Comparison of ENCODE assay signal across 13 cellular contexts in the genomic region with DNA sequence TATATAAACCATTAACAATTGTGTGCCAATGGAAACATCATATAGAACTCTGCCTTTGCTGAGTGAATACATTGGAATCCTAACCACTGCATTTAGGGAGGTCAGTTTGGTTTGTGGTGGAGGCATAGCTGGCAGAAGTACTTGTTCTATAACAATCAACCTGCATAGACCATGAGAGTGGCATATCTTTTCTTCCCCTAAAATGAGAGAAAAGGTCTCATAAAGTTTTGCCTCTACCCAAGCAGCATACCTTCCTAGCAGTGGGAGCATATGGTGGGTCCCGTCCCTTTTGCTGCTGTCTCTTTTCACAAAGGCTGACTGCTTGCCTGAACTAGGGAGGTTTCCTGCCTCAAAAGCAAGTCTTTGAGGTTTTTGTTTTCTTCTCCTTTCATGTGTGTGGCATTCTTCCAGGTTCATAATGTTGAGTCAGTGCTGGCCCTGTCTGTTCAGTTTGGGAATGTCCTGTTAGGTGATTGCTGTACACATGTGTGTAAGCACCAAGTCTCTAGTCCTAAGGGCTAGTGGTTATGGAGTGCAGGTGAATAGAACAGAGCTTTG.
DNase-seq lines count a peak whose midpoint lies in the region; TF ChIP-seq lines count a peak whose summit lies in the region.
"Had no signal": no experiment of that assay in that cellular context is flagged by ENCODE, and none has a peak within 500 bp of the region (broad histone marks: within the 10 kb centered on the region; RNA-seq: fewer than 3 reads in every experiment).

No MANE protein-coding gene starts in this region.

- no peak overlapping the region for H3K27ac ChIP-seq in CD8-positive, alpha-beta memory T cell (ENCODE audit: low read depth, low read length)
- H3K27ac ChIP-seq in ovary = no peak overlapping the region
- H3K27ac ChIP-seq in neuronal stem cell (replicated peaks; ENCODE audit: low read length) = no peak overlapping the region
- H3K27ac ChIP-seq in Peyer's patch = no peak overlapping the region
- H3K27ac ChIP-seq: SK-N-MC had no signal

- no peak overlapping the region for H2BK5ac ChIP-seq in neuronal stem cell (ENCODE audit: low read length)

- H2AFZ ChIP-seq in neuronal stem cell (ENCODE audit: low read length) = no peak overlapping the region

- H3K4ac ChIP-seq in neuronal stem cell (ENCODE audit: low read length) = no peak overlapping the region

- H3K9me3 ChIP-seq in CD8-positive, alpha-beta memory T cell (ENCODE audit: low read length) = no peaks in the 10 kb centered on the region
- H3K9me3 ChIP-seq in ovary (no peaks in the 10 kb centered on the region), neuronal stem cell (replicated peaks in 1 of 2; ENCODE audit: control insufficient read depth in 2 of 2, insufficient read depth in 1 of 2, low read depth in 1 of 2, low read length in 2 of 2) (no peaks in the 10 kb centered on the region), Peyer's patch (no peaks in the 10 kb centered on the region)

- H3K4me2 ChIP-seq in neuronal stem cell (ENCODE audit: insufficient read depth, low read length, poor library complexity, severe bottlenecking) = no peak overlapping the region

- no peak overlapping the region for H2BK15ac ChIP-seq in neuronal stem cell (ENCODE audit: low read length)

- no peak overlapping the region for H2BK120ac ChIP-seq in neuronal stem cell (ENCODE audit: low read depth, low read length)

- DNase-seq in CD8-positive, alpha-beta memory T cell = no peak
- DNase-seq in Kasumi-1 (lab: John Stamatoyannopoulos, UW) (peak; percentile 34 to 49), amniotic epithelial cell (ENCODE audit: low read depth) (peak; percentile 89), islet precursor cell (peak; percentile 69), ovary (no peak), neuronal stem cell (ENCODE audit: low spot score) (no peak), Peyer's patch (no peak), activated gamma-delta T cell (lab: John Stamatoyannopoulos, UW) (no peak)
- DNase-seq: activated T-cell treated with anti-CD3 and anti-CD28 coated beads, Interleukin-2, amount 50 U/mL, for 1 hour; left ventricle myocardium superior; NCI-H2029 treated with DMSO at 0.1 percent for 48 hours had no signal

- H3K36me3 Mint-ChIP-seq in CD8-positive, alpha-beta memory T cell = peaks cover 17 to 30% (median 22%) of the 10 kb centered on the region in 3 donors

- no peaks in the 10 kb centered on the region for H3K27me3 ChIP-seq in CD8-positive, alpha-beta memory T cell (ENCODE audit: insufficient read depth, low read length, poor library complexity, severe bottlenecking)
- H3K27me3 ChIP-seq in ovary = no peaks in the 10 kb centered on the region
- H3K27me3 ChIP-seq in neuronal stem cell (ENCODE audit: control insufficient read depth in 3 of 3, insufficient read depth in 3 of 3, low read depth in 1 of 3, low read length in 3 of 3) = no peaks in the 10 kb centered on the region
- H3K27me3 ChIP-seq in Peyer's patch = no peaks in the 10 kb centered on the region

- TF ChIP-seq EP300 in ovary (IDR thresholded peaks at IDR 0.05) = no peak

- H3K4me3 ChIP-seq in CD8-positive, alpha-beta memory T cell (ENCODE audit: low read length) = no peak overlapping the region
- H3K4me3 ChIP-seq in ovary (no peak overlapping the region), neuronal stem cell (ENCODE audit: low read length in 2 of 2) (no peak overlapping the region), Peyer's patch (no peak overlapping the region)
- H3K4me3 ChIP-seq: SK-N-MC had no signal

- H2AK5ac ChIP-seq in neuronal stem cell (ENCODE audit: low read depth, low read length) = no peak overlapping the region

- no peak overlapping the region for H3K23ac ChIP-seq in neuronal stem cell (ENCODE audit: low read depth, low read length, poor library complexity)

- no peak overlapping the region for H3K18ac ChIP-seq in neuronal stem cell (ENCODE audit: low read length)

- no peak for TF ChIP-seq CTCF in ovary (IDR thresholded peaks at IDR 0.05)
- TF ChIP-seq CTCF in Peyer's patch (IDR thresholded peaks at IDR 0.05) = no peak

- TF ChIP-seq POLR2A in ovary (IDR thresholded peaks at IDR 0.05) (no peak), Peyer's patch (IDR thresholded peaks at IDR 0.05) (no peak)

- CTCF ChIA-PET in CD8-positive, alpha-beta memory T cell (lab: Charles Lee) = interaction anchor here (1.7 kb wide), 1 partner anchor 10 kb away, joined by 4 read pairs; no protein-coding TSS in a partner anchor

- H4K91ac ChIP-seq in neuronal stem cell (ENCODE audit: low read depth, low read length, poor library complexity) = no peak overlapping the region

- H3K27me3 Mint-ChIP-seq in CD8-positive, alpha-beta memory T cell = no peaks in the 10 kb centered on the region
- H3K27me3 Mint-ChIP-seq: stimulated activated naive CD8-positive, alpha-beta T cell treated with anti-CD3 and anti-CD28 coated beads, Interleukin-15, Interleukin-2, amounts not matched to agents 100 ng/mL and 50 ng/mL, for 24 hours had no signal

- no peaks in the 10 kb centered on the region for H3K9me3 Mint-ChIP-seq in CD8-positive, alpha-beta memory T cell
- H3K9me3 Mint-ChIP-seq: stimulated activated naive CD8-positive, alpha-beta T cell treated with anti-CD3 and anti-CD28 coated beads, Interleukin-15, Interleukin-2, amounts not matched to agents 100 ng/mL and 50 ng/mL, for 24 hours had no signal

- peaks cover 61 to 92% (median 76%) of the 10 kb centered on the region in 3 donors for H3K4me1 Mint-ChIP-seq in CD8-positive, alpha-beta memory T cell

- no peak overlapping the region for H4K8ac ChIP-seq in neuronal stem cell (ENCODE audit: low read depth, low read length)

- no peak overlapping the region for H3K14ac ChIP-seq in neuronal stem cell (ENCODE audit: low read length)

- H3K27ac Mint-ChIP-seq in CD8-positive, alpha-beta memory T cell = peak overlapping the region in 7 of 8 donors; percentile 17 to 92 (median 77)

- H3K36me3 ChIP-seq in CD8-positive, alpha-beta memory T cell (ENCODE audit: insufficient read depth, low read length) = no peaks in the 10 kb centered on the region
- H3K36me3 ChIP-seq in ovary = no peaks in the 10 kb centered on the region
- H3K36me3 ChIP-seq in neuronal stem cell (replicated peaks in 1 of 2; ENCODE audit: control insufficient read depth in 2 of 2, insufficient read depth in 2 of 2, low read length in 2 of 2) = peaks cover 0 to 100% of the 10 kb centered on the region in 2 donors
- no peaks in the 10 kb centered on the region for H3K36me3 ChIP-seq in Peyer's patch

- H3K9ac ChIP-seq in neuronal stem cell (ENCODE audit: low read depth, low read length, poor library complexity) = no peak overlapping the region

- WGBS in ovary, 3 donors = 52 to 59% (median 55%) methylated on average over 1 of the region's 1 CpG
- WGBS in neuronal stem cell (ENCODE audit: extremely low coverage in 2 of 2, insufficient read length in 2 of 2, insufficient replicate concordance in 1 of 2), 2 donors = no CpG with 5 or more reads among the region's 1 CpG

- H2BK12ac ChIP-seq in neuronal stem cell (ENCODE audit: low read length) = no peak overlapping the region

- no peaks in the 10 kb centered on the region for H3K79me1 ChIP-seq in neuronal stem cell (ENCODE audit: low read depth, low read length)

- peaks cover 34% of the 10 kb centered on the region for H3K4me1 ChIP-seq in CD8-positive, alpha-beta memory T cell (ENCODE audit: insufficient read depth, low read length)
- peaks cover 1% of the 10 kb centered on the region for H3K4me1 ChIP-seq in ovary (ENCODE audit: insufficient read depth)
- no peaks in the 10 kb centered on the region for H3K4me1 ChIP-seq in neuronal stem cell (ENCODE audit: control insufficient read depth in 2 of 2, insufficient read depth in 1 of 2, low read depth in 1 of 2, low read length in 2 of 2)
- H3K4me1 ChIP-seq in Peyer's patch = peaks cover 0 to 5% (median 0%) of the 10 kb centered on the region in 4 donors

- intact Hi-C loops in ovary (cut with DNase I) = no loop called here

- POLR2A ChIA-PET in CD8-positive, alpha-beta memory T cell (lab: Charles Lee) = interaction anchor here (0.6 kb wide), 1 partner anchor 143 kb away, joined by 7 read pairs; no protein-coding TSS in a partner anchor

- H3K4me3 Mint-ChIP-seq in CD8-positive, alpha-beta memory T cell = peak overlapping the region in 4 of 7 donors; percentile 4 to 78 (median 48)
- H3K4me3 Mint-ChIP-seq: stimulated activated naive CD8-positive, alpha-beta T cell treated with anti-CD3 and anti-CD28 coated beads, Interleukin-15, Interleukin-2, amounts not matched to agents 100 ng/mL and 50 ng/mL, for 24 hours had no signal

Comparison
In these comparisons a context has a peak if more than half of its experiments do, and no peak if none do; other contexts are left out.
1. DNase-seq: peak in Kasumi-1 (2 of 2), amniotic epithelial cell (single experiment) and islet precursor cell (single experiment); none in CD8-positive, alpha-beta memory T cell (0 of 5), ovary (0 of 5), neuronal stem cell (single experiment), Peyer's patch (0 of 3) and activated gamma-delta T cell (single experiment).